In genomic region chr6:12010635-12011275, GRCh38 we compare ENCODE assay signal across 8 cellular contexts. TPM values are rescaled to one million over a fixed set of nuclear protein-coding genes. Genes with fewer than 3 reads are reported as not detected.
DNase-seq lines count a peak whose midpoint lies in the region; ATAC-seq, FAIRE-seq and TF ChIP-seq lines count a peak whose summit lies in the region.

No MANE protein-coding gene starts in this region.

- TF ChIP-seq CTCF in A549 (IDR thresholded peaks at IDR 0.05) = no peak
- no peak for TF ChIP-seq CTCF in WTC11 (IDR thresholded peaks at IDR 0.05)
- TF ChIP-seq CTCF in fibroblast of lung (conservative IDR thresholded peaks at IDR 0.05 in 1 of 2, IDR thresholded peaks at IDR 0.05 in 1 of 2; ENCODE audit: low read depth in 1 of 2, low read length in 2 of 2) = no peak
- no peak for TF ChIP-seq CTCF in neural crest cell (conservative IDR thresholded peaks at IDR 0.05)

- H4K20me1 ChIP-seq in fibroblast of lung (ENCODE audit: control insufficient read depth, extremely low read depth, insufficient read depth, low read length) = no peaks in the 10 kb centered on the region

- H3K4me1 ChIP-seq in A549 (peaks cover 22% of the 10 kb centered on the region), fibroblast of lung (ENCODE audit: control insufficient read depth, extremely low read depth, insufficient read depth, low read length) (peaks cover 2% of the 10 kb centered on the region)

- TF ChIP-seq POLR2A in A549 (IDR thresholded peaks at IDR 0.05; ENCODE audit: low read length) (no peak), GM12891 (IDR thresholded peaks at IDR 0.05; ENCODE audit: low read depth, low read length) (peak; percentile 81)

- POLR2A ChIA-PET in A549 (lab: Yijun Ruan, JAX) = interaction anchor here (1.6 kb wide), 1 partner anchor 240 kb away, joined by 7 read pairs; no protein-coding TSS in a partner anchor
- POLR2A ChIA-PET in WTC11 (lab: Charles Lee) = interaction anchor here (0.6 kb wide), 1 partner anchor 946 kb away, joined by 4 read pairs; no protein-coding TSS in a partner anchor

- under 1% methylated on average over 16 of the region's 22 CpGs for WGBS in A549 (ENCODE audit: missing lambda C conversion rate)

- FAIRE-seq in A549 (lab: Jason Lieb, UNC) = no peak
- FAIRE-seq in GM12891 (lab: Jason Lieb, UNC) = no peak

- H3K4me3 Mint-ChIP-seq in WTC11 = peak overlapping the region; percentile 87
- H3K4me3 Mint-ChIP-seq in neural crest cell = peak overlapping the region; percentile 92

- no peaks in the 10 kb centered on the region for H3K36me3 ChIP-seq in fibroblast of lung (ENCODE audit: control insufficient read depth, insufficient read depth, low read length)

- H3K9me3 ChIP-seq in A549 (no peaks in the 10 kb centered on the region), fibroblast of lung (ENCODE audit: control insufficient read depth, insufficient read depth, low read depth, low read length) (no peaks in the 10 kb centered on the region)

- H3K4me1 Mint-ChIP-seq in WTC11 (peaks cover 42% of the 10 kb centered on the region), neural crest cell (peaks cover 58% of the 10 kb centered on the region)

- CTCF ChIA-PET in A549 (lab: Yijun Ruan, JAX) = interaction anchor here (0.6 to 1.1 kb wide), 5 partner anchors 69 to 794 kb away, joined by 3 to 4 read pairs (median 4); no protein-coding TSS in a partner anchor
- CTCF ChIA-PET in WTC11 (lab: Charles Lee) = interaction anchor here (0.9 kb wide), 1 partner anchor 101 kb away, joined by 4 read pairs; no protein-coding TSS in a partner anchor

- peaks cover 5% of the 10 kb centered on the region for H3K79me2 ChIP-seq in fibroblast of lung (ENCODE audit: control insufficient read depth, insufficient read depth, low read length)

- H3K27me3 Mint-ChIP-seq in WTC11 (ENCODE audit: low read depth) (no peaks in the 10 kb centered on the region; the same call in 1 of the 2 replicates), neural crest cell (ENCODE audit: low read depth) (no peaks in the 10 kb centered on the region)

- H3K9ac ChIP-seq in fibroblast of lung (ENCODE audit: insufficient read depth, low read length) = peak overlapping the region; percentile 87

- H3K27ac Mint-ChIP-seq in WTC11 (peak overlapping the region; percentile 98), neural crest cell (ENCODE audit: unreplicated experiment) (peak overlapping the region; percentile 91)

- ATAC-seq in A549 = peak; percentile 5 to 46; a peak in 4 of 6 replicates
- peak; percentile 36 for ATAC-seq in HG02642 (IDR thresholded peaks at IDR 0.05; ENCODE audit: poor library complexity, unreplicated experiment)
- peak; percentile 9 for ATAC-seq in WTC11

- peaks cover 9% of the 10 kb centered on the region for H3K9me3 Mint-ChIP-seq in WTC11
- H3K9me3 Mint-ChIP-seq in neural crest cell = peaks cover 4% of the 10 kb centered on the region

- peak overlapping the region; percentile 86 for H3K4me2 ChIP-seq in A549
- peak overlapping the region; percentile 98 for H3K4me2 ChIP-seq in fibroblast of lung (ENCODE audit: extremely low read depth, insufficient read depth, low read length)

- no peak for TF ChIP-seq EP300 in A549 (IDR thresholded peaks at IDR 0.05)

- H3K27me3 ChIP-seq in fibroblast of lung (ENCODE audit: control insufficient read depth, insufficient read depth, low read length) = no peaks in the 10 kb centered on the region

- DNase-seq in A549 (ENCODE audit: low read depth in 1 of 2, low spot score in 1 of 2) (peak; percentile 33 to 66), GM12891 (ENCODE audit: insufficient read length, low spot score) (no peak), NCI-H1105 (lab: John Stamatoyannopoulos, UW) (peak; percentile 57), WTC11 (ENCODE audit: low spot score) (peak; percentile 72), fibroblast of lung (ENCODE audit: low read depth in 2 of 2) (no peak), neural crest cell (ENCODE audit: low read depth, low spot score) (peak; percentile 61), GOT3 (lab: John Stamatoyannopoulos, UW) (no peak)

- peak overlapping the region; percentile 61 for H2AFZ ChIP-seq in fibroblast of lung (ENCODE audit: low read length)

- H3K4me3 ChIP-seq in A549 (peak overlapping the region; percentile 84), fibroblast of lung (replicated peaks in 1 of 4; ENCODE audit: control extremely low read depth in 1 of 4, insufficient read depth in 1 of 4, low read depth in 3 of 4, low read length in 4 of 4) (peak overlapping the region; percentile 42 to 75 (median 70))

- H3K36me3 Mint-ChIP-seq in WTC11 = peaks cover 15% of the 10 kb centered on the region
- peaks cover 5% of the 10 kb centered on the region for H3K36me3 Mint-ChIP-seq in neural crest cell (ENCODE audit: low read depth)

- peak in 1 of 2 experiments; percentile 30; a peak in 2 of 5 replicates for TF ChIP-seq RAD21 in A549 (conservative IDR thresholded peaks at IDR 0.05 in 1 of 2, IDR thresholded peaks at IDR 0.05 in 1 of 2)

- peak overlapping the region; percentile 82 to 100 for H3K27ac ChIP-seq in A549
- peak overlapping the region; percentile 98 for H3K27ac ChIP-seq in fibroblast of lung (ENCODE audit: insufficient read depth, low read length)

TF ChIP-seq in A549, 52 proteins besides CTCF, POLR2A, EP300 and RAD21:
- TF ChIP-seq MAX (IDR thresholded peaks at IDR 0.05) (peak; percentile 27; the same call in 1 of the 2 replicates), GATA3 (IDR thresholded peaks at IDR 0.05; ENCODE audit: borderline replicate concordance) (no peak), SMC3 (IDR thresholded peaks at IDR 0.05) (peak; percentile 28; the same call in 1 of the 3 replicates), RARB (CRISPR knock-in tag; IDR thresholded peaks at IDR 0.05) (peak; percentile 35; the same call in 1 of the 2 replicates)

TF ChIP-seq in GM12891, 5 proteins besides CTCF, POLR2A, EP300 and RAD21:
- no peak for TF ChIP-seq PAX5 (IDR thresholded peaks at IDR 0.05; ENCODE audit: insufficient read depth, low read length, severe bottlenecking)
- peak; percentile 49; the same call in 1 of the 2 replicates for TF ChIP-seq TAF1 (IDR thresholded peaks at IDR 0.05; ENCODE audit: low read depth, low read length)
- peak; percentile 16; the same call in 1 of the 2 replicates for TF ChIP-seq POU2F2 (IDR thresholded peaks at IDR 0.05; ENCODE audit: low read depth, low read length)
- TF ChIP-seq SPI1 (IDR thresholded peaks at IDR 0.05; ENCODE audit: low read depth, low read length) = peak; percentile 61
- peak; percentile 83 for TF ChIP-seq POLR2AphosphoS5 (IDR thresholded peaks at IDR 0.05; ENCODE audit: low read depth, low read length)

TF ChIP-seq in WTC11, 78 proteins besides CTCF, POLR2A, EP300 and RAD21:
- TF ChIP-seq, protein P1, sequence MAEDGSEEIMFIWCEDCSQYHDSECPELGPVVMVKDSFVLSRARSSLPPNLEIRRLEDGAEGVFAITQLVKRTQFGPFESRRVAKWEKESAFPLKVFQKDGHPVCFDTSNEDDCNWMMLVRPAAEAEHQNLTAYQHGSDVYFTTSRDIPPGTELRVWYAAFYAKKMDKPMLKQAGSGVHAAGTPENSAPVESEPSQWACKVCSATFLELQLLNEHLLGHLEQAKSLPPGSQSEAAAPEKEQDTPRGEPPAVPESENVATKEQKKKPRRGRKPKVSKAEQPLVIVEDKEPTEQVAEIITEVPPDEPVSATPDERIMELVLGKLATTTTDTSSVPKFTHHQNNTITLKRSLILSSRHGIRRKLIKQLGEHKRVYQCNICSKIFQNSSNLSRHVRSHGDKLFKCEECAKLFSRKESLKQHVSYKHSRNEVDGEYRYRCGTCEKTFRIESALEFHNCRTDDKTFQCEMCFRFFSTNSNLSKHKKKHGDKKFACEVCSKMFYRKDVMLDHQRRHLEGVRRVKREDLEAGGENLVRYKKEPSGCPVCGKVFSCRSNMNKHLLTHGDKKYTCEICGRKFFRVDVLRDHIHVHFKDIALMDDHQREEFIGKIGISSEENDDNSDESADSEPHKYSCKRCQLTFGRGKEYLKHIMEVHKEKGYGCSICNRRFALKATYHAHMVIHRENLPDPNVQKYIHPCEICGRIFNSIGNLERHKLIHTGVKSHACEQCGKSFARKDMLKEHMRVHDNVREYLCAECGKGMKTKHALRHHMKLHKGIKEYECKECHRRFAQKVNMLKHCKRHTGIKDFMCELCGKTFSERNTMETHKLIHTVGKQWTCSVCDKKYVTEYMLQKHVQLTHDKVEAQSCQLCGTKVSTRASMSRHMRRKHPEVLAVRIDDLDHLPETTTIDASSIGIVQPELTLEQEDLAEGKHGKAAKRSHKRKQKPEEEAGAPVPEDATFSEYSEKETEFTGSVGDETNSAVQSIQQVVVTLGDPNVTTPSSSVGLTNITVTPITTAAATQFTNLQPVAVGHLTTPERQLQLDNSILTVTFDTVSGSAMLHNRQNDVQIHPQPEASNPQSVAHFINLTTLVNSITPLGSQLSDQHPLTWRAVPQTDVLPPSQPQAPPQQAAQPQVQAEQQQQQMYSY (CRISPR knock-in tag; IDR thresholded peaks at IDR 0.05) = peak; percentile 85
- TF ChIP-seq TCF7 (CRISPR knock-in tag; IDR thresholded peaks at IDR 0.05; ENCODE audit: low read depth) (no peak), CREM (CRISPR knock-in tag; IDR thresholded peaks at IDR 0.05) (peak; percentile 27; the same call in 1 of the 2 replicates)
- TF ChIP-seq, protein P2, sequence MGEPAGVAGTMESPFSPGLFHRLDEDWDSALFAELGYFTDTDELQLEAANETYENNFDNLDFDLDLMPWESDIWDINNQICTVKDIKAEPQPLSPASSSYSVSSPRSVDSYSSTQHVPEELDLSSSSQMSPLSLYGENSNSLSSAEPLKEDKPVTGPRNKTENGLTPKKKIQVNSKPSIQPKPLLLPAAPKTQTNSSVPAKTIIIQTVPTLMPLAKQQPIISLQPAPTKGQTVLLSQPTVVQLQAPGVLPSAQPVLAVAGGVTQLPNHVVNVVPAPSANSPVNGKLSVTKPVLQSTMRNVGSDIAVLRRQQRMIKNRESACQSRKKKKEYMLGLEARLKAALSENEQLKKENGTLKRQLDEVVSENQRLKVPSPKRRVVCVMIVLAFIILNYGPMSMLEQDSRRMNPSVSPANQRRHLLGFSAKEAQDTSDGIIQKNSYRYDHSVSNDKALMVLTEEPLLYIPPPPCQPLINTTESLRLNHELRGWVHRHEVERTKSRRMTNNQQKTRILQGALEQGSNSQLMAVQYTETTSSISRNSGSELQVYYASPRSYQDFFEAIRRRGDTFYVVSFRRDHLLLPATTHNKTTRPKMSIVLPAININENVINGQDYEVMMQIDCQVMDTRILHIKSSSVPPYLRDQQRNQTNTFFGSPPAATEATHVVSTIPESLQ (CRISPR knock-in tag; IDR thresholded peaks at IDR 0.05) = no peak

RNA-seq across cellular contexts. Expression of gene HIVEP1, which starts 1.4 kb away (rescaled TPM):
- 10.5 and 13.1 TPM in 2 replicates for polyA plus RNA-seq in A549 (2011; rRNA removed)
- 7.3 and 9.1 TPM in 2 replicates for polyA plus RNA-seq in A549 (2012; cell fraction: cytosol; rRNA removed)
- 20.2 and 21.1 TPM in 2 replicates for polyA plus RNA-seq in A549 (2012; cell fraction: nucleus; rRNA removed)
- 5.8 to 6.1 TPM (median 6.1 TPM) in 3 replicates for polyA plus RNA-seq in A549 (2017; fragmentation: RNase III; extraction: RNeasy Plus Mini Kit Qiagen cat#74134 plus additional on column Dnase treatment)
- 26.3 and 30.2 TPM in 2 replicates for polyA minus RNA-seq in A549 (2011; rRNA and poly(A)+ RNA removed)
- polyA plus RNA-seq in GM12891 (2012; ENCODE audit: low read depth, missing spikeins) = 13.9 TPM
- total RNA-seq in WTC11 (2021) = 19.9 to 24.3 TPM (median 20.9 TPM) in 3 replicates
- total RNA-seq in fibroblast of lung = 9.9 and 10.3 TPM in 2 replicates
- polyA plus RNA-seq in fibroblast of lung = 12.6 and 14.6 TPM in 2 replicates
- 6.1 and 9.6 TPM in 2 replicates for polyA plus RNA-seq in fibroblast of lung (2012)
- 13.7 and 24.3 TPM in 2 replicates for polyA minus RNA-seq in fibroblast of lung (ENCODE audit: low replicate concordance)
- 21.5 and 24.0 TPM in 2 replicates for total RNA-seq in neural crest cell

Comparison
In these comparisons a context has a peak if more than half of its experiments do, and no peak if none do; other contexts are left out.
1. DNase-seq: peak in A549 (2 of 2), NCI-H1105 (single experiment), WTC11 (single experiment) and neural crest cell (single experiment); none in GM12891 (single experiment), fibroblast of lung (0 of 2) and GOT3 (single experiment).
2. Of the 8 proteins assayed by ChIP-seq in both WTC11 and A549: peak only in WTC11: none; only in A549: MAX; in both: none; in neither: 7.
3. Peak in every context shown above with its lines, with median percentiles within 50 percentile points of each other: ATAC-seq.